27 cellular contexts compared by ENCODE assay signal in genomic region chr3:142542054-142542453, GRCh38.
"Had no signal": no experiment of that assay in that cellular context is flagged by ENCODE, and none has a peak within 500 bp of the region (broad histone marks: within the 10 kb centered on the region; RNA-seq: fewer than 3 reads in every experiment).

No MANE protein-coding gene starts in this region.

- H3K4me1 ChIP-seq: ascending aorta had no signal

- H3K27me3 ChIP-seq: ascending aorta had no signal

- H3K27ac ChIP-seq: ascending aorta, RWPE1 had no signal

- H3K9me3 ChIP-seq: ascending aorta had no signal

- DNase-seq: activated CD4-positive, alpha-beta T cell treated with anti-CD3 and anti-CD28 coated beads, Interleukin-2, amount 10 ng/mL, durations not matched to agents 24 days and 14 days; activated CD4-positive, alpha-beta T cell treated with anti-CD3 and anti-CD28 coated beads, Interleukin-2, amount 50 U/mL, for 4 hours; activated CD8-positive, alpha-beta T cell treated with anti-CD3 and anti-CD28 coated beads for 36 hours; activated gamma-delta T cell; activated naive CD4-positive, alpha-beta T cell treated with Interleukin-2 at 50 U/mL for 16 hours; activated naive CD8-positive, alpha-beta T cell treated with anti-CD3 and anti-CD28 coated beads, Interleukin-2, amount 10 ng/mL, durations not matched to agents 7 days and 5 days; activated T-cell treated with anti-CD3 and anti-CD28 coated beads, Interleukin-2, amount 50 U/mL, for 24 hours; amygdala; IMR-90; Karpas-422; KBM-7; NCI-H1048; NCI-H1105 treated with DMSO at 0.1 percent for 48 hours; NCI-H1436; NCI-H1694; NCI-H1930; NCI-H2081 treated with DMSO at 0.1 percent for 48 hours; NCI-H345; NCI-H526; NCI-H748 treated with DMSO at 0.1 percent for 48 hours; NK-92 treated with Interleukin-12 subunit alpha and Interleukin-12 subunit beta, amount 100 ng/mL, for 24 hours; PC-3; SW 1271; T-helper 1 cell; T1000 had no signal

- H3K4me3 ChIP-seq: ascending aorta had no signal
